1 cellular context compared by ENCODE assay signal in the genomic region with DNA sequence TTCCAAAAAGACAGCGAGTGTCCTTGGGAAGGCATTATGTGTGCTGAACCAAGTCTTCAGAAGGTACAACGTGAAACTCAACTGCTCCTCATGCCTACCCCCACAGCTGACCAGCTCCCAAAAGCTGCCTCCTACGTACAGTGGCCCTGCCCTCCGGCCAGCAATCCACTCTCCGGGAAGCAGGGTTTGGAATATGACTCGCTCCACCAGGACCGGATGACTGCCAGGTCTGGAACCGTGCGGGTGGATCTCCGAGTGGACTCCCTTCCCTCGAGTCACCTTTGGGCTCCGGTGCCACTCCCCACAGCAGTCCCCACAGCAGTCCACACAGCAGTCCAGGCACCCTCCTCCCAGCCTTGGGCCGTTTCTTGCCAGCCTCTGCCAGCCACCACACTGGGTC.
TF ChIP-seq lines count a peak whose summit lies in the region.

No MANE protein-coding gene starts in this region.

TF ChIP-seq in HepG2, 621 proteins besides CTCF, POLR2A, EP300 and RAD21:
- no peak for TF ChIP-seq KLF11 (CRISPR knock-in tag; IDR thresholded peaks at IDR 0.05)
- no peak for TF ChIP-seq STAT5B (CRISPR knock-in tag; IDR thresholded peaks at IDR 0.05)
- TF ChIP-seq ZFP36L2 (CRISPR knock-in tag; IDR thresholded peaks at IDR 0.05) = no peak
- no peak for TF ChIP-seq SNAPC2 (CRISPR knock-in tag; IDR thresholded peaks at IDR 0.05)
- TF ChIP-seq, protein P1, sequence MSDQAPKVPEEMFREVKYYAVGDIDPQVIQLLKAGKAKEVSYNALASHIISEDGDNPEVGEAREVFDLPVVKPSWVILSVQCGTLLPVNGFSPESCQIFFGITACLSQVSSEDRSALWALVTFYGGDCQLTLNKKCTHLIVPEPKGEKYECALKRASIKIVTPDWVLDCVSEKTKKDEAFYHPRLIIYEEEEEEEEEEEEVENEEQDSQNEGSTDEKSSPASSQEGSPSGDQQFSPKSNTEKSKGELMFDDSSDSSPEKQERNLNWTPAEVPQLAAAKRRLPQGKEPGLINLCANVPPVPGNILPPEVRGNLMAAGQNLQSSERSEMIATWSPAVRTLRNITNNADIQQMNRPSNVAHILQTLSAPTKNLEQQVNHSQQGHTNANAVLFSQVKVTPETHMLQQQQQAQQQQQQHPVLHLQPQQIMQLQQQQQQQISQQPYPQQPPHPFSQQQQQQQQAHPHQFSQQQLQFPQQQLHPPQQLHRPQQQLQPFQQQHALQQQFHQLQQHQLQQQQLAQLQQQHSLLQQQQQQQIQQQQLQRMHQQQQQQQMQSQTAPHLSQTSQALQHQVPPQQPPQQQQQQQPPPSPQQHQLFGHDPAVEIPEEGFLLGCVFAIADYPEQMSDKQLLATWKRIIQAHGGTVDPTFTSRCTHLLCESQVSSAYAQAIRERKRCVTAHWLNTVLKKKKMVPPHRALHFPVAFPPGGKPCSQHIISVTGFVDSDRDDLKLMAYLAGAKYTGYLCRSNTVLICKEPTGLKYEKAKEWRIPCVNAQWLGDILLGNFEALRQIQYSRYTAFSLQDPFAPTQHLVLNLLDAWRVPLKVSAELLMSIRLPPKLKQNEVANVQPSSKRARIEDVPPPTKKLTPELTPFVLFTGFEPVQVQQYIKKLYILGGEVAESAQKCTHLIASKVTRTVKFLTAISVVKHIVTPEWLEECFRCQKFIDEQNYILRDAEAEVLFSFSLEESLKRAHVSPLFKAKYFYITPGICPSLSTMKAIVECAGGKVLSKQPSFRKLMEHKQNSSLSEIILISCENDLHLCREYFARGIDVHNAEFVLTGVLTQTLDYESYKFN (CRISPR knock-in tag; conservative IDR thresholded peaks at IDR 0.05) = no peak
- peak; percentile 13; the same call in 1 of the 2 replicates for TF ChIP-seq ZNF687 (CRISPR knock-in tag; IDR thresholded peaks at IDR 0.05)
